Comparison of ENCODE assay signal across 27 cellular contexts in genomic region chr15:101022876-101023275, GRCh38.
DNase-seq lines count a peak whose midpoint lies in the region; ATAC-seq and TF ChIP-seq lines count a peak whose summit lies in the region.
"Had no signal": no experiment of that assay in that cellular context is flagged by ENCODE, and none has a peak within 500 bp of the region (broad histone marks: within the 10 kb centered on the region; RNA-seq: fewer than 3 reads in every experiment).

No MANE protein-coding gene starts in this region.

- H3K4me3 Mint-ChIP-seq in osteocyte (ENCODE audit: unreplicated experiment), result no peak overlapping the region
- H3K4me3 Mint-ChIP-seq: activated naive CD8-positive, alpha-beta T cell; memory B cell had no signal

- H3K4me1 Mint-ChIP-seq in osteocyte (ENCODE audit: unreplicated experiment), result peaks cover 3% of the 10 kb centered on the region
- H3K4me1 Mint-ChIP-seq: memory B cell had no signal

- H3K27ac ChIP-seq in right atrium auricular region (peak overlapping the region; percentile 71 to 74), dorsolateral prefrontal cortex (peak overlapping the region in 43 of 59 donors; percentile 10 to 93 (median 82))
- H3K27ac ChIP-seq: ascending aorta, BLaER1, PC-9, tibial artery, VCaP had no signal

- H3K36me3 Mint-ChIP-seq in osteocyte (ENCODE audit: unreplicated experiment), result peaks cover 11% of the 10 kb centered on the region
- H3K36me3 Mint-ChIP-seq: activated naive CD8-positive, alpha-beta T cell had no signal

- intact Hi-C loops in Right ventricle myocardium inferior (cut with DNase I) (no loop called here), dorsolateral prefrontal cortex (cut with DNase I) (no loop called here)

- no peaks in the 10 kb centered on the region for H3K27me3 Mint-ChIP-seq in osteocyte (ENCODE audit: unreplicated experiment)
- H3K27me3 Mint-ChIP-seq: activated naive CD8-positive, alpha-beta T cell; memory B cell had no signal

- H3K27me3 ChIP-seq in right atrium auricular region (no peaks in the 10 kb centered on the region), dorsolateral prefrontal cortex (no peaks in the 10 kb centered on the region)
- H3K27me3 ChIP-seq: ascending aorta, BLaER1, tibial artery had no signal

- ATAC-seq in Right ventricle myocardium inferior, result no peak
- ATAC-seq in GM19023 (IDR thresholded peaks at IDR 0.05; ENCODE audit: unreplicated experiment), result no peak

- peak; percentile 26 for DNase-seq in right atrium auricular region (ENCODE audit: low spot score)
- no peak for DNase-seq in Right ventricle myocardium inferior (ENCODE audit: missing footprints)
- DNase-seq in dorsolateral prefrontal cortex, result peak in 1 of 10 donors; percentile 2
- peak; percentile 49 for DNase-seq in osteocyte (ENCODE audit: extremely low spot score, unreplicated experiment)
- DNase-seq in NCI-H1092 treated with DMSO at 0.1 percent for 48 hours (lab: John Stamatoyannopoulos, UW), result no peak
- no peak for DNase-seq in glomerular visceral epithelial cell (ENCODE audit: extremely low spot score)
- DNase-seq: activated CD4-positive, alpha-beta T cell treated with anti-CD3 and anti-CD28 coated beads for 48 hours; caudate nucleus; H7; NCI-H1092; NCI-H187 treated with DMSO at 0.1 percent for 48 hours; NCI-H2171 treated with DMSO at 0.1 percent for 48 hours; NCI-H524 treated with DMSO at 0.1 percent for 48 hours; PC-9; SIG-M5; SW 1271; T-helper 9 cell had no signal

- H3K36me3 ChIP-seq in right atrium auricular region, result no peaks in the 10 kb centered on the region
- H3K36me3 ChIP-seq: BLaER1, prostate gland had no signal

- TF ChIP-seq CTCF in right atrium auricular region (IDR thresholded peaks at IDR 0.05), result no peak
- no peak for TF ChIP-seq CTCF in dorsolateral prefrontal cortex (IDR thresholded peaks at IDR 0.05 in 54 of 56, conservative IDR thresholded peaks at IDR 0.05 in 2 of 56; ENCODE audit: low read depth in 1 of 56, partially characterized antibody in 56 of 56)
- no peak for TF ChIP-seq CTCF in osteocyte (IDR thresholded peaks at IDR 0.05)

- H3K27ac Mint-ChIP-seq in osteocyte (ENCODE audit: unreplicated experiment), result no peak overlapping the region
- H3K27ac Mint-ChIP-seq: activated naive CD8-positive, alpha-beta T cell; activated T-helper 2 cell treated with anti-CD3 and anti-CD28 coated beads, Interferon-gamma antibody, Interleukin-2, Interleukin-4, amounts not matched to agents 10 μg/mL and 5 μg/mL and 100 μg/mL, durations not matched to agents 14 hours and 24 hours and 36 hours; memory B cell had no signal

- H3K9me3 Mint-ChIP-seq in osteocyte (ENCODE audit: unreplicated experiment), result no peaks in the 10 kb centered on the region
- H3K9me3 Mint-ChIP-seq: activated T-helper 2 cell treated with anti-CD3 and anti-CD28 coated beads, Interferon-gamma antibody, Interleukin-2, Interleukin-4, amounts not matched to agents 10 μg/mL and 5 μg/mL and 100 μg/mL, durations not matched to agents 14 hours and 24 hours and 36 hours; memory B cell had no signal

- peaks cover 0 to 32% of the 10 kb centered on the region in 2 donors for H3K4me1 ChIP-seq in right atrium auricular region
- H3K4me1 ChIP-seq: ascending aorta, BLaER1, prostate gland, tibial artery had no signal

- no peaks in the 10 kb centered on the region for H3K9me3 ChIP-seq in right atrium auricular region
- H3K9me3 ChIP-seq: ascending aorta, BLaER1, prostate gland, tibial artery had no signal

- H3K4me3 ChIP-seq in right atrium auricular region (no peak overlapping the region), dorsolateral prefrontal cortex (no peak overlapping the region)
- H3K4me3 ChIP-seq: ascending aorta, BLaER1, PC-9, prostate gland, skin epidermis, tibial artery had no signal

Comparison
In these comparisons a context has a peak if more than half of its experiments do, and no peak if none do; other contexts are left out.
1. DNase-seq: peak in right atrium auricular region (single experiment) and osteocyte (single experiment); none in Right ventricle myocardium inferior (single experiment), NCI-H1092 treated with DMSO at 0.1 percent for 48 hours (single experiment) and glomerular visceral epithelial cell (single experiment).